ENCODE assay signal across 12 cellular contexts in the genomic region with DNA sequence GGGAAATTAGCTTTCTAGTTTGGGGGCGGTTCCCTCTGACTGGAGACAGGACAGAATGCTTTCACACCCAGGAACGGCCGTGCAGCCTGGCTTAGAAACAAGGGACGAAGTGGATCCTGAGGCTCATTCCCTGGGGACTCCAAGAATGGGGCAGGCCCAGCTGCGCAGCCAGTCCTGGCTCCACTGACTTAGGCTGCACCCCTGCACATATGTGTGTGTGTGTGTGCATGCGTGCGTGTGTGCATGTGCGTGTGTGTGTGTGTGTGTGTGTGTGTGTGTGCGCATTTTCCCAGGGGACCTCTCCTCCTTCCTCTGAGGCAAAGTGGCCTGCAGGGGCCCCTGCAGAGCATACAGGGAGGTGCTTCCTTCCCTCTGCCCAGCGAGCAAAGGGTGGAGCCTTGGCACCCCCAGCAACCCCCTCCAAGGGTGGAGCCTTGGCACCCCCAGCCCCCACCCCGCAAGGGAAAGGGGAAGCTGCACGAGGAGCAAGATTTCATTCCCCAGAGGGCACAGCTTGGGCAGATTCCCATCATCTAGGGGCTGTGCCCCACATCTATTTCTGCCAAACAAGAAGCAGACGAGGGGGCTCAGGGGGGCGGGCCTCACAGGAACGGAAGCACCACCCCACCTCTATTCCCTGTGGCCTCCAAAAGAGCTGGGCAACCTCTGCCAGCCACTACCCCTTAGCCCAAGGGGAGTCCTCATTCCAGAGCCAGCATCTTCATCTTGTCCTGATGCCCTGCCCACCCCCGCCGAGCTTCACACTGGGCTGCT.
DNase-seq lines count a peak whose midpoint lies in the region; ATAC-seq and TF ChIP-seq lines count a peak whose summit lies in the region.
"Had no signal": no experiment of that assay in that cellular context is flagged by ENCODE, and none has a peak within 500 bp of the region (broad histone marks: within the 10 kb centered on the region; RNA-seq: fewer than 3 reads in every experiment).

No MANE protein-coding gene starts in this region.

- peaks cover 5% of the 10 kb centered on the region for H3K27me3 ChIP-seq in CD8-positive, alpha-beta memory T cell (ENCODE audit: insufficient read depth, low read length, poor library complexity, severe bottlenecking)
- H3K27me3 ChIP-seq: SJSA1 had no signal

- peak; percentile 27 for DNase-seq in AG10803 (ENCODE audit: low read depth)
- DNase-seq in CD8-positive, alpha-beta memory T cell = no peak
- peak; percentile 14 for DNase-seq in NCI-H82 treated with DMSO at 0.1 percent for 48 hours (lab: John Stamatoyannopoulos, UW; ENCODE audit: unreplicated experiment)
- DNase-seq in hepatic stellate cell (ENCODE audit: low spot score) = peak; percentile 78
- DNase-seq in NCI-H1694 (lab: John Stamatoyannopoulos, UW) = no peak
- DNase-seq: kidney glomerular epithelial cell, NCI-H510A treated with DMSO at 0.1 percent for 48 hours, substantia nigra had no signal

- peaks cover 4 to 41% of the 10 kb centered on the region in 2 donors for H3K27me3 Mint-ChIP-seq in CD8-positive, alpha-beta memory T cell

- POLR2A ChIA-PET in CD8-positive, alpha-beta memory T cell (lab: Charles Lee) = no interaction called here

- no peak overlapping the region for H3K4me3 ChIP-seq in AG10803 (ENCODE audit: low read length)
- no peak overlapping the region for H3K4me3 ChIP-seq in CD8-positive, alpha-beta memory T cell (ENCODE audit: low read length)
- H3K4me3 ChIP-seq: SJSA1 had no signal

- CTCF ChIA-PET in CD8-positive, alpha-beta memory T cell (lab: Charles Lee) = interaction anchor here (1.0 kb wide), 1 partner anchor 17 kb away, joined by 3 read pairs; no protein-coding TSS in a partner anchor

- H3K27ac Mint-ChIP-seq in CD8-positive, alpha-beta memory T cell = peak overlapping the region in 3 of 8 donors; percentile 71 to 89 (median 84)

- no peak; the same call in 1 of the 2 replicates for TF ChIP-seq CTCF in AG10803 (conservative IDR thresholded peaks at IDR 0.05; ENCODE audit: low read length)

- H3K9me3 Mint-ChIP-seq in CD8-positive, alpha-beta memory T cell = no peaks in the 10 kb centered on the region
- H3K9me3 Mint-ChIP-seq: WTC11 had no signal

- no peak for ATAC-seq in HG02852 (IDR thresholded peaks at IDR 0.05; ENCODE audit: unreplicated experiment)
- ATAC-seq in GM19395 (IDR thresholded peaks at IDR 0.05; ENCODE audit: unreplicated experiment) = no peak
- ATAC-seq: WTC11 had no signal

- H3K4me3 Mint-ChIP-seq in CD8-positive, alpha-beta memory T cell = peak overlapping the region in 4 of 7 donors; percentile 60 to 89 (median 78)
- H3K4me3 Mint-ChIP-seq: WTC11 had no signal

- H3K27ac ChIP-seq in CD8-positive, alpha-beta memory T cell (ENCODE audit: low read depth, low read length) = no peak overlapping the region
- H3K27ac ChIP-seq: SJSA1 had no signal

- H3K36me3 Mint-ChIP-seq in CD8-positive, alpha-beta memory T cell = no peaks in the 10 kb centered on the region

- no peaks in the 10 kb centered on the region for H3K36me3 ChIP-seq in CD8-positive, alpha-beta memory T cell (ENCODE audit: insufficient read depth, low read length)
- H3K36me3 ChIP-seq: SJSA1 had no signal

- H3K4me1 ChIP-seq in CD8-positive, alpha-beta memory T cell (ENCODE audit: insufficient read depth, low read length) = peaks cover 24% of the 10 kb centered on the region

- peaks cover 7 to 44% (median 37%) of the 10 kb centered on the region in 3 donors for H3K4me1 Mint-ChIP-seq in CD8-positive, alpha-beta memory T cell

- H3K9me3 ChIP-seq in CD8-positive, alpha-beta memory T cell (ENCODE audit: low read length) = no peaks in the 10 kb centered on the region
- H3K9me3 ChIP-seq: SJSA1 had no signal

Comparison
In these comparisons a context has a peak if more than half of its experiments do, and no peak if none do; other contexts are left out.
1. DNase-seq: peak in AG10803 (single experiment), NCI-H82 treated with DMSO at 0.1 percent for 48 hours (single experiment) and hepatic stellate cell (single experiment); none in CD8-positive, alpha-beta memory T cell (0 of 5) and NCI-H1694 (single experiment).